ENCODE assay signal across 1 cellular context in the genomic region with DNA sequence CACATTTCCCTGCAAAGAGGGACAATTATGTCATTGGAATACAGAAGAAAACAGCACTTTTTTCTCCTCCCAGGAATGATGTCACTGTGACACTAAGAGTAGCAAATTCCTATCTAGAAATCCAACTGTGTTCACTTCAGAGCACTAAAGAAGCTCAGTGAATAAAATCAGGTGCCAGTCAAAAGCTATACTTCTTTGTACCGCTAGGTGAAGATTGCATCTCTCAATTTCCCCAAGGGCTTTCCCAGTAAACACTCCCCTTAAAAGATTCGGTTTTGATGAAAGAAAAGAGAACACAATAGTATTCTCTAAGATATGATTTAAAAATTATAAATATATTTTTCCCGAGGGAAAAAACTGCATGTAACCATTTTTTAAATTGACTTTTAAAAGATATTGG.
TF ChIP-seq lines count a peak whose summit lies in the region.

No MANE protein-coding gene starts in this region.

TF ChIP-seq in H1, 55 proteins besides CTCF, POLR2A, EP300 and RAD21 (continued from another document):
- TF ChIP-seq, protein P1, sequence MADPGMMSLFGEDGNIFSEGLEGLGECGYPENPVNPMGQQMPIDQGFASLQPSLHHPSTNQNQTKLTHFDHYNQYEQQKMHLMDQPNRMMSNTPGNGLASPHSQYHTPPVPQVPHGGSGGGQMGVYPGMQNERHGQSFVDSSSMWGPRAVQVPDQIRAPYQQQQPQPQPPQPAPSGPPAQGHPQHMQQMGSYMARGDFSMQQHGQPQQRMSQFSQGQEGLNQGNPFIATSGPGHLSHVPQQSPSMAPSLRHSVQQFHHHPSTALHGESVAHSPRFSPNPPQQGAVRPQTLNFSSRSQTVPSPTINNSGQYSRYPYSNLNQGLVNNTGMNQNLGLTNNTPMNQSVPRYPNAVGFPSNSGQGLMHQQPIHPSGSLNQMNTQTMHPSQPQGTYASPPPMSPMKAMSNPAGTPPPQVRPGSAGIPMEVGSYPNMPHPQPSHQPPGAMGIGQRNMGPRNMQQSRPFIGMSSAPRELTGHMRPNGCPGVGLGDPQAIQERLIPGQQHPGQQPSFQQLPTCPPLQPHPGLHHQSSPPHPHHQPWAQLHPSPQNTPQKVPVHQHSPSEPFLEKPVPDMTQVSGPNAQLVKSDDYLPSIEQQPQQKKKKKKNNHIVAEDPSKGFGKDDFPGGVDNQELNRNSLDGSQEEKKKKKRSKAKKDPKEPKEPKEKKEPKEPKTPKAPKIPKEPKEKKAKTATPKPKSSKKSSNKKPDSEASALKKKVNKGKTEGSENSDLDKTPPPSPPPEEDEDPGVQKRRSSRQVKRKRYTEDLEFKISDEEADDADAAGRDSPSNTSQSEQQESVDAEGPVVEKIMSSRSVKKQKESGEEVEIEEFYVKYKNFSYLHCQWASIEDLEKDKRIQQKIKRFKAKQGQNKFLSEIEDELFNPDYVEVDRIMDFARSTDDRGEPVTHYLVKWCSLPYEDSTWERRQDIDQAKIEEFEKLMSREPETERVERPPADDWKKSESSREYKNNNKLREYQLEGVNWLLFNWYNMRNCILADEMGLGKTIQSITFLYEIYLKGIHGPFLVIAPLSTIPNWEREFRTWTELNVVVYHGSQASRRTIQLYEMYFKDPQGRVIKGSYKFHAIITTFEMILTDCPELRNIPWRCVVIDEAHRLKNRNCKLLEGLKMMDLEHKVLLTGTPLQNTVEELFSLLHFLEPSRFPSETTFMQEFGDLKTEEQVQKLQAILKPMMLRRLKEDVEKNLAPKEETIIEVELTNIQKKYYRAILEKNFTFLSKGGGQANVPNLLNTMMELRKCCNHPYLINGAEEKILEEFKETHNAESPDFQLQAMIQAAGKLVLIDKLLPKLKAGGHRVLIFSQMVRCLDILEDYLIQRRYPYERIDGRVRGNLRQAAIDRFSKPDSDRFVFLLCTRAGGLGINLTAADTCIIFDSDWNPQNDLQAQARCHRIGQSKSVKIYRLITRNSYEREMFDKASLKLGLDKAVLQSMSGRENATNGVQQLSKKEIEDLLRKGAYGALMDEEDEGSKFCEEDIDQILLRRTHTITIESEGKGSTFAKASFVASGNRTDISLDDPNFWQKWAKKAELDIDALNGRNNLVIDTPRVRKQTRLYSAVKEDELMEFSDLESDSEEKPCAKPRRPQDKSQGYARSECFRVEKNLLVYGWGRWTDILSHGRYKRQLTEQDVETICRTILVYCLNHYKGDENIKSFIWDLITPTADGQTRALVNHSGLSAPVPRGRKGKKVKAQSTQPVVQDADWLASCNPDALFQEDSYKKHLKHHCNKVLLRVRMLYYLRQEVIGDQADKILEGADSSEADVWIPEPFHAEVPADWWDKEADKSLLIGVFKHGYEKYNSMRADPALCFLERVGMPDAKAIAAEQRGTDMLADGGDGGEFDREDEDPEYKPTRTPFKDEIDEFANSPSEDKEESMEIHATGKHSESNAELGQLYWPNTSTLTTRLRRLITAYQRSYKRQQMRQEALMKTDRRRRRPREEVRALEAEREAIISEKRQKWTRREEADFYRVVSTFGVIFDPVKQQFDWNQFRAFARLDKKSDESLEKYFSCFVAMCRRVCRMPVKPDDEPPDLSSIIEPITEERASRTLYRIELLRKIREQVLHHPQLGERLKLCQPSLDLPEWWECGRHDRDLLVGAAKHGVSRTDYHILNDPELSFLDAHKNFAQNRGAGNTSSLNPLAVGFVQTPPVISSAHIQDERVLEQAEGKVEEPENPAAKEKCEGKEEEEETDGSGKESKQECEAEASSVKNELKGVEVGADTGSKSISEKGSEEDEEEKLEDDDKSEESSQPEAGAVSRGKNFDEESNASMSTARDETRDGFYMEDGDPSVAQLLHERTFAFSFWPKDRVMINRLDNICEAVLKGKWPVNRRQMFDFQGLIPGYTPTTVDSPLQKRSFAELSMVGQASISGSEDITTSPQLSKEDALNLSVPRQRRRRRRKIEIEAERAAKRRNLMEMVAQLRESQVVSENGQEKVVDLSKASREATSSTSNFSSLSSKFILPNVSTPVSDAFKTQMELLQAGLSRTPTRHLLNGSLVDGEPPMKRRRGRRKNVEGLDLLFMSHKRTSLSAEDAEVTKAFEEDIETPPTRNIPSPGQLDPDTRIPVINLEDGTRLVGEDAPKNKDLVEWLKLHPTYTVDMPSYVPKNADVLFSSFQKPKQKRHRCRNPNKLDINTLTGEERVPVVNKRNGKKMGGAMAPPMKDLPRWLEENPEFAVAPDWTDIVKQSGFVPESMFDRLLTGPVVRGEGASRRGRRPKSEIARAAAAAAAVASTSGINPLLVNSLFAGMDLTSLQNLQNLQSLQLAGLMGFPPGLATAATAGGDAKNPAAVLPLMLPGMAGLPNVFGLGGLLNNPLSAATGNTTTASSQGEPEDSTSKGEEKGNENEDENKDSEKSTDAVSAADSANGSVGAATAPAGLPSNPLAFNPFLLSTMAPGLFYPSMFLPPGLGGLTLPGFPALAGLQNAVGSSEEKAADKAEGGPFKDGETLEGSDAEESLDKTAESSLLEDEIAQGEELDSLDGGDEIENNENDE (IDR thresholded peaks at IDR 0.05; ENCODE audit: insufficient replicate concordance, low read length): no peak
- no peak for TF ChIP-seq RFX5 (IDR thresholded peaks at IDR 0.05; ENCODE audit: borderline replicate concordance, low read depth, low read length)
- no peak for TF ChIP-seq TEAD4 (IDR thresholded peaks at IDR 0.05; ENCODE audit: low read depth, low read length)
TF ChIP-seq in H1: peak in this region for 0.
